In the genomic region with DNA sequence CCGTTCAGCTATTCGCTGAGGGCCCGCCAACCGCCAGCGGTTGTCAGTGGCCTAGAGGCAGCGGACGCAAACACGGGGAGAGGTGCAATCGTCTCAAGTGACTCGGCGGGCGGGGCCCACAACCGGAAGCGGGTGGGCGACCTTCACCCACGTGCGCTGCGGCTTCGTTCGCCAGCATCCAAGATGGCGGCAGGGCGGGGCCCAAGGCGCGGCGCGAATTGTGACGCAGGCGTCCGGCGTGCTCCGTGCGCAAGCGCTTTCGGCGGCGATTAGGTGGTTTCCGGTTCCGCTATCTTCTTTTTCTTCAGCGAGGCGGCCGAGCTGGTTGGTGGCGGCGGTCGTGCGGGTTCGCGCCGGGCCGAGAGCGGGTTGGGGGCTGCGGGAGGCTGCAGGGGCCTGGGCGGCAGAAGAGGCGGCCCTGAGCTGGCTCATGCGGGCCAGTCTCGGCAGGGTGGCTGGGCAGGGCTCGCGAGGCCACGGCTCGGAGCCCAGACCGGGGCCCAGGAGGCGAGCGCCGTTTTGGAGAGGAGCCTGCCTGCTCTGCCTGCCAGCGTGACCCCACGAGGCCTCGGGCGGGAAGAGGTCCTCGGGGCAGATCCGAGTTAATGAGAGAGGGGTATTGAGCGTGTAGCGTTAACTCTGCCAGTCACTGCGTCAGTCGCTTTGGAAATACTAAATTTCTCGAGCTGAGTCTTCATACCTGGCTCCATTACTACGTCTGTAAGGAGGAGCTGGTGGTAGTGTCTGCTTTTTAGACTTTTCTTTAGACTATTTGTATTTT, we compare ENCODE assay signal across 1 cellular context.
TF ChIP-seq lines count a peak whose summit lies in the region.

Gene UBA52, plus strand, starts transcription at position 294 of the 781 bp plus-strand sequence. CDS start 1,444 bp downstream, outside the sequence.

TF ChIP-seq in K562, 482 proteins besides CTCF, POLR2A, EP300 and RAD21 (continued from another document and continues in another):
- peak; percentile 29 for TF ChIP-seq PRDM10 (IDR thresholded peaks at IDR 0.05; ENCODE audit: partially characterized antibody)
- TF ChIP-seq ZNF384 (IDR thresholded peaks at IDR 0.05; ENCODE audit: low read depth, low read length): peak; percentile 17; the same call in 1 of the 2 replicates
- peak; percentile 65 for TF ChIP-seq NR2C1 (IDR thresholded peaks at IDR 0.05)
- TF ChIP-seq NR2C1 (tag; IDR thresholded peaks at IDR 0.05): peak; percentile 89
- peak; percentile 100 for TF ChIP-seq RBFOX2 (IDR thresholded peaks at IDR 0.05; ENCODE audit: low read depth, low read length)
- no peak for TF ChIP-seq ZBTB33 (CRISPR knock-in tag; IDR thresholded peaks at IDR 0.05)
- TF ChIP-seq ZNF444 (CRISPR knock-in tag; IDR thresholded peaks at IDR 0.05): no peak
- no peak for TF ChIP-seq ZNF324 (CRISPR knock-in tag; IDR thresholded peaks at IDR 0.05)
- no peak for TF ChIP-seq ZKSCAN8 (CRISPR knock-in tag; IDR thresholded peaks at IDR 0.05)
- no peak for TF ChIP-seq SRSF3 (IDR thresholded peaks at IDR 0.05; ENCODE audit: insufficient read depth, low read length)
- TF ChIP-seq GABPA (tag; conservative IDR thresholded peaks at IDR 0.05; ENCODE audit: low read depth): peak; percentile 96
- TF ChIP-seq MGA (IDR thresholded peaks at IDR 0.05): peak; percentile 60
- 0 out of 2 replicates have a peak, but pooled peaks have one; percentile 36 for TF ChIP-seq MTA3 (IDR thresholded peaks at IDR 0.05; ENCODE audit: borderline replicate concordance)
- TF ChIP-seq KDM5B (IDR thresholded peaks at IDR 0.05; ENCODE audit: insufficient replicate concordance, low read depth, low read length): peak; percentile 90
- peak; percentile 73; the same call in 1 of the 2 replicates for TF ChIP-seq PHB (CRISPR knock-in tag; IDR thresholded peaks at IDR 0.05)
- TF ChIP-seq MXD1 (CRISPR knock-in tag; IDR thresholded peaks at IDR 0.05; ENCODE audit: borderline replicate concordance, poor library complexity, severe bottlenecking): peak; percentile 86
- no peak for TF ChIP-seq MBD1 (CRISPR knock-in tag; IDR thresholded peaks at IDR 0.05)
- TF ChIP-seq KLF6 (CRISPR knock-in tag; IDR thresholded peaks at IDR 0.05; ENCODE audit: borderline replicate concordance): peak; percentile 94; the same call in 1 of the 2 replicates
- peak; percentile 62 for TF ChIP-seq JUND (IDR thresholded peaks at IDR 0.05; ENCODE audit: borderline replicate concordance, low read depth, low read length)
- TF ChIP-seq JUND (tag; IDR thresholded peaks at IDR 0.05; ENCODE audit: borderline replicate concordance, low read depth, low read length): peak; percentile 27; the same call in 1 of the 3 replicates
- TF ChIP-seq USF1 (CRISPR knock-in tag; IDR thresholded peaks at IDR 0.05): peak; percentile 98
- TF ChIP-seq ZFPM2 (CRISPR knock-in tag; IDR thresholded peaks at IDR 0.05): 0 out of 2 replicates have a peak, but pooled peaks have one; percentile 46
- peak; percentile 96 for TF ChIP-seq HCFC1 (IDR thresholded peaks at IDR 0.05; ENCODE audit: low read depth, low read length)
- TF ChIP-seq SOX6 (IDR thresholded peaks at IDR 0.05): 0 out of 2 replicates have a peak, but pooled peaks have one; percentile 35
- no peak for TF ChIP-seq PTRF (tag; IDR thresholded peaks at IDR 0.05)
- peak; percentile 51 for TF ChIP-seq SPI1 (IDR thresholded peaks at IDR 0.05; ENCODE audit: borderline replicate concordance, low read depth, low read length)
- TF ChIP-seq JUN (IDR thresholded peaks at IDR 0.05; ENCODE audit: borderline replicate concordance, low read depth, low read length): peak; percentile 87; the same call in 1 of the 2 replicates
- TF ChIP-seq JUN (CRISPR knock-in tag; IDR thresholded peaks at IDR 0.05; ENCODE audit: borderline replicate concordance): peak; percentile 51; the same call in 1 of the 2 replicates
